Comparison of ENCODE assay signal across 2 cellular contexts in the genomic region with DNA sequence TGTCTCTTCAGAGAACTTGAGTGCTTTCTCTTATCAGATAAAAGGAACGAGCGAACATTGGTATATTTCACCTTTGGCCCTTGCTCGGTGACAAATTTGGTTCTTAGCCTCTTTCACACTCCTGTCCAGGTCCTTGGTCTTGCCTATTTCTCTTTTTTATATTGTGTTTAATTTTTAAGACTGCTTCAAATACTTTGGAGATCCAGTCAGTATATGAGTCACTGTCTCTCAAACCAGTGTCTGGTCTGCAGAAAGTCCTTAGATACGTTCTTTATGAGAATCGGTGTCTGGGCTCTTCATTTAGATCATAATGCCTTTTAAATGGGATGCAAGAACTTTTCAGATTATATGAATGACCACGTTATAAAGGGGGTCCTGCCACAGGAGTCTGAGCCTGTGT.
TF ChIP-seq lines count a peak whose summit lies in the region.

No MANE protein-coding gene starts in this region.

TF ChIP-seq in liver, 16 proteins besides CTCF, POLR2A, EP300 and RAD21 (continued from another document):
- TF ChIP-seq, protein P1, sequence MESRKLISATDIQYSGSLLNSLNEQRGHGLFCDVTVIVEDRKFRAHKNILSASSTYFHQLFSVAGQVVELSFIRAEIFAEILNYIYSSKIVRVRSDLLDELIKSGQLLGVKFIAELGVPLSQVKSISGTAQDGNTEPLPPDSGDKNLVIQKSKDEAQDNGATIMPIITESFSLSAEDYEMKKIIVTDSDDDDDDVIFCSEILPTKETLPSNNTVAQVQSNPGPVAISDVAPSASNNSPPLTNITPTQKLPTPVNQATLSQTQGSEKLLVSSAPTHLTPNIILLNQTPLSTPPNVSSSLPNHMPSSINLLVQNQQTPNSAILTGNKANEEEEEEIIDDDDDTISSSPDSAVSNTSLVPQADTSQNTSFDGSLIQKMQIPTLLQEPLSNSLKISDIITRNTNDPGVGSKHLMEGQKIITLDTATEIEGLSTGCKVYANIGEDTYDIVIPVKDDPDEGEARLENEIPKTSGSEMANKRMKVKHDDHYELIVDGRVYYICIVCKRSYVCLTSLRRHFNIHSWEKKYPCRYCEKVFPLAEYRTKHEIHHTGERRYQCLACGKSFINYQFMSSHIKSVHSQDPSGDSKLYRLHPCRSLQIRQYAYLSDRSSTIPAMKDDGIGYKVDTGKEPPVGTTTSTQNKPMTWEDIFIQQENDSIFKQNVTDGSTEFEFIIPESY (IDR thresholded peaks at IDR 0.05): no peak

TF ChIP-seq in HepG2, 621 proteins besides CTCF, POLR2A, EP300 and RAD21 (continued from another document):
- TF ChIP-seq DNMT3B (CRISPR knock-in tag; conservative IDR thresholded peaks at IDR 0.05) (no peak), REXO4 (CRISPR knock-in tag; IDR thresholded peaks at IDR 0.05; ENCODE audit: borderline replicate concordance) (no peak), CENPT (CRISPR knock-in tag; IDR thresholded peaks at IDR 0.05; ENCODE audit: low read depth) (no peak), ZNF788 (CRISPR knock-in tag; IDR thresholded peaks at IDR 0.05; ENCODE audit: borderline replicate concordance) (no peak), IKZF1 (IDR thresholded peaks at IDR 0.05) (no peak), ZNF24 (IDR thresholded peaks at IDR 0.05) (no peak), CCDC6 (CRISPR knock-in tag; IDR thresholded peaks at IDR 0.05) (no peak), ZNF605 (CRISPR knock-in tag; IDR thresholded peaks at IDR 0.05) (no peak)
- TF ChIP-seq, protein P2, sequence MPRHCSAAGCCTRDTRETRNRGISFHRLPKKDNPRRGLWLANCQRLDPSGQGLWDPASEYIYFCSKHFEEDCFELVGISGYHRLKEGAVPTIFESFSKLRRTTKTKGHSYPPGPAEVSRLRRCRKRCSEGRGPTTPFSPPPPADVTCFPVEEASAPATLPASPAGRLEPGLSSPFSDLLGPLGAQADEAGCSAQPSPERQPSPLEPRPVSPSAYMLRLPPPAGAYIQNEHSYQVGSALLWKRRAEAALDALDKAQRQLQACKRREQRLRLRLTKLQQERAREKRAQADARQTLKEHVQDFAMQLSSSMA (CRISPR knock-in tag; IDR thresholded peaks at IDR 0.05): no peak
